Comparison of ENCODE assay signal across 8 cellular contexts in the genomic region with DNA sequence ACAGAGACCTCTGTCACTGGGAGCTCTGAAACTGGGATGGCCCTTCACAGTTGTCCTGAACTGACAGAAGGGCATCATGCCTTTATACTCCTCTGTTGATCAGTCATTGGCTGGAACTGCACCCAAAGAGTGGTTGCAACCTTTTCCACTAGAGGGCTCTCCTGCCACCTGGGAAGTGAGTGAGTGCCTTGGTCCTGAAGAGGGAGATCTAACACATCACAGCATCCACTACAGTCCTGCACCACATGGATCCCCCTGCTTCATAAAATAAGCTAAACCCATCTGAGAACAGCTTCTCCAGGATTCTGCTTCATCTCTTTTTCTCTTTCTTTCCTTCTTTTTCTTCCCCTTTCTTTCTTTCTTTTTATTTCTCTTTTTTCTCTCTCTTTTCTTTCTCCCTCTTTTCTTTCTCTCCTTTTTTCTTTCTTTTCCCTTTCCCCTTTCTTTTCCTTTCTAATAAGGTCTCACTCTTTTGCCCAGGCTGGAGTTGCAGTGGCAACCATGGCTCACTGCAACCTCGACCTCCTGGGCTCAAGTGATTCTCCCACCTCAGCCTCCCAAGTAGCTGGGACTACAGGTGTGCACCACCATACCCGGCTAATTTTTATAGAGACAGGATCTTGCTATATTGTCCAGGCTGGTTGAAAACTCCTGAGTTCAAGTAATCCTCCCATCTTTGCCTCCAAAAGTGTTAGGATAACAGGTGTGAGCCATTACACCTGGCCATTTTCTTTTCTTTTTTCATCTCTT. TPM values are rescaled to one million over a fixed set of nuclear protein-coding genes. Genes with fewer than 3 reads are reported as not detected.
DNase-seq lines count a peak whose midpoint lies in the region; ATAC-seq and TF ChIP-seq lines count a peak whose summit lies in the region.

No MANE protein-coding gene starts in this region.

- 80 to 90% methylated on average over 2 of the region's 2 CpGs for WGBS in sigmoid colon, 2 donors

- peak; percentile 98 for ATAC-seq in GM21447 (IDR thresholded peaks at IDR 0.05; ENCODE audit: unreplicated experiment)

- no peaks in the 10 kb centered on the region for H3K9me3 ChIP-seq in sigmoid colon

- intact Hi-C loops in sigmoid colon (cut with DNase I), result no loop called here

- peak in 3 of 4 experiments; percentile 19 to 54 (median 39) for TF ChIP-seq CTCF in sigmoid colon (IDR thresholded peaks at IDR 0.05)

- peak; percentile 10 for DNase-seq in DMS53 treated with DMSO at 0.1 percent for 48 hours (lab: John Stamatoyannopoulos, UW; ENCODE audit: unreplicated experiment)
- DNase-seq in Jurkat, Clone E6-1 (ENCODE audit: low read depth, low spot score), result peak; percentile 72
- DNase-seq in RPMI8226, result peak; percentile 82
- DNase-seq in activated T-helper 1 cell treated with anti-CD3 and anti-CD28 coated beads, Interleukin-2, amount 50 U/mL, for 16 hours (ENCODE audit: low read depth in 1 of 2, low spot score in 1 of 2), result peak; percentile 10 to 21
- peak; percentile 67 for DNase-seq in glomerular visceral epithelial cell (ENCODE audit: extremely low spot score)
- no peak for DNase-seq in sigmoid colon
- DNase-seq in NCI-H187 treated with DMSO at 0.1 percent for 48 hours (lab: John Stamatoyannopoulos, UW), result no peak

- no peaks in the 10 kb centered on the region for H3K36me3 ChIP-seq in sigmoid colon

- no peak overlapping the region for H3K4me3 ChIP-seq in Jurkat, Clone E6-1 (ENCODE audit: low read length)
- H3K4me3 ChIP-seq in sigmoid colon, result no peak overlapping the region

- no peak overlapping the region for H3K27ac ChIP-seq in sigmoid colon

- TF ChIP-seq POLR2A in sigmoid colon (IDR thresholded peaks at IDR 0.05), result no peak

- no peaks in the 10 kb centered on the region for H3K4me1 ChIP-seq in sigmoid colon

- no peaks in the 10 kb centered on the region for H3K27me3 ChIP-seq in sigmoid colon

- TF ChIP-seq EP300 in sigmoid colon (IDR thresholded peaks at IDR 0.05), result no peak

RNA-seq across cellular contexts. Expression of a gene that starts 42.8 kb away (rescaled TPM):
- polyA plus RNA-seq in Jurkat, Clone E6-1 (2012; ENCODE audit: insufficient read depth, insufficient read length), result 73.8 TPM
- 100 to 1,000 TPM in 1 of 4 donors, 10 to 100 TPM in 3; 83.8 to 101 (median 95.1) TPM for total RNA-seq in sigmoid colon
- 10 to 100 TPM; 45.0 to 62.0 (median 56.0) TPM for polyA plus RNA-seq in sigmoid colon

RNA-seq across cellular contexts. Expression of a gene that starts 52.4 kb away (rescaled TPM):
- not detected for polyA plus RNA-seq in Jurkat, Clone E6-1 (2012; ENCODE audit: insufficient read depth, insufficient read length)
- total RNA-seq in sigmoid colon, result not detected
- under 1 TPM in 2 of 3 donors, not detected in 1; 0.10 to 0.60 TPM for polyA plus RNA-seq in sigmoid colon

Comparison
In these comparisons a context has a peak if more than half of its experiments do, and no peak if none do; other contexts are left out.
1. DNase-seq: peak in DMS53 treated with DMSO at 0.1 percent for 48 hours (single experiment), Jurkat, Clone E6-1 (single experiment), RPMI8226 (single experiment), activated T-helper 1 cell treated with anti-CD3 and anti-CD28 coated beads, Interleukin-2, amount 50 U/mL, for 16 hours (2 of 2) and glomerular visceral epithelial cell (single experiment); none in sigmoid colon (single experiment) and NCI-H187 treated with DMSO at 0.1 percent for 48 hours (single experiment).